ENCODE assay signal across 8 cellular contexts in genomic region chr11:118911880-118912741, GRCh38. TPM values are rescaled to one million over a fixed set of nuclear protein-coding genes. Genes with fewer than 3 reads are reported as not detected.
DNase-seq lines count a peak whose midpoint lies in the region; ATAC-seq and TF ChIP-seq lines count a peak whose summit lies in the region.

No MANE protein-coding gene starts in this region.

- H3K4me3 ChIP-seq in IMR-90 (ENCODE audit: insufficient read depth, low read depth, low read length) (peak overlapping the region; percentile 4; the same call in 1 of the 2 replicates), lower lobe of right lung (peak overlapping the region; percentile 53)

- H4K20me1 ChIP-seq in IMR-90 (ENCODE audit: insufficient read depth, low read length), result peaks cover 33% of the 10 kb centered on the region

- peak overlapping the region; percentile 98 for H3K18ac ChIP-seq in IMR-90 (ENCODE audit: low read depth, low read length)

- H3K27ac Mint-ChIP-seq in activated CD4-positive, alpha-beta T cell treated with anti-CD3 and anti-CD28 coated beads, Interleukin-2, amount 10 ng/mL, durations not matched to agents 24 days and 14 days, result peak overlapping the region; percentile 93
- peak overlapping the region; percentile 50 for H3K27ac Mint-ChIP-seq in dendritic cell treated with granulocyte-macrophage colony-stimulating factor and Interleukin-4, amounts not matched to agents 40 ng/mL and 50 ng/mL, for 4 days

- H3K9ac ChIP-seq in IMR-90 (ENCODE audit: low read depth, low read length), result peak overlapping the region; percentile 79

- peak; percentile 64 for ATAC-seq in IMR-90 (ENCODE audit: low read depth)
- ATAC-seq in lower lobe of right lung, result peak; percentile 55 to 71
- ATAC-seq in HG03354 (IDR thresholded peaks at IDR 0.05; ENCODE audit: poor library complexity, severe bottlenecking, unreplicated experiment), result no peak

- DNase-seq in AG08396 (ENCODE audit: low spot score), result peak; percentile 75
- peak; percentile 93 for DNase-seq in IMR-90
- DNase-seq in activated CD4-positive, alpha-beta T cell treated with anti-CD3 and anti-CD28 coated beads, Interleukin-2, amount 10 ng/mL, durations not matched to agents 24 days and 14 days, result peak; percentile 85
- DNase-seq in lower lobe of right lung, result no peak
- peak; percentile 77 for DNase-seq in stimulated activated CD8-positive, alpha-beta memory T cell treated with anti-CD3 and anti-CD28 coated beads, Interleukin-12 subunit alpha, Interleukin-12 subunit beta, amount 100 ng/mL, for 4 hours (ENCODE audit: low read depth)
- DNase-seq in NCI-H2081 treated with DMSO at 0.1 percent for 48 hours (lab: John Stamatoyannopoulos, UW), result no peak

- peak overlapping the region; percentile 94 for H4K5ac ChIP-seq in IMR-90 (ENCODE audit: low read depth, low read length)

- peak overlapping the region; percentile 100 for H2AK5ac ChIP-seq in IMR-90 (ENCODE audit: low read depth, low read length)

- H3K27me3 ChIP-seq in IMR-90 (ENCODE audit: control insufficient read depth, insufficient read depth, low read length), result no peaks in the 10 kb centered on the region
- no peaks in the 10 kb centered on the region for H3K27me3 ChIP-seq in lower lobe of right lung (ENCODE audit: low read depth)

- H3K9me3 ChIP-seq in IMR-90 (ENCODE audit: control insufficient read depth, insufficient read depth, low read length), result no peaks in the 10 kb centered on the region
- H3K9me3 ChIP-seq in lower lobe of right lung, result no peaks in the 10 kb centered on the region

- peak overlapping the region; percentile 82 for H3K56ac ChIP-seq in IMR-90 (ENCODE audit: extremely low read depth, insufficient read depth, low read length)

- CTCF ChIA-PET in IMR-90 (lab: Yijun Ruan, JAX), result interaction anchor here (0.6 to 0.9 kb wide), 3 partner anchors 14 to 127 kb away, joined by 3 to 4 read pairs (median 3); partner anchors contain the start of gene BCL9L

- H4K8ac ChIP-seq in IMR-90 (ENCODE audit: low read depth in 2 of 2, low read length in 2 of 2), result peak overlapping the region; percentile 89 to 93

- TF ChIP-seq CTCF in IMR-90 (conservative IDR thresholded peaks at IDR 0.05; ENCODE audit: low read depth, low read length) (no peak), lower lobe of right lung (IDR thresholded peaks at IDR 0.05) (no peak)

- 9% methylated on average over 4 of the region's 23 CpGs; no CpG with 5 or more reads in 1 of the 2 experiments for WGBS in IMR-90 (ENCODE audit: extremely low coverage in 2 of 2, insufficient read length in 1 of 2), 2 experiments

- H2AK9ac ChIP-seq in IMR-90 (replicated peaks; ENCODE audit: low read depth, low read length, poor library complexity), result peak overlapping the region; percentile 98

- no TSS peak for BruUV-seq in IMR-90 (replicated peaks; lab: Mats Ljungman, UMichigan)

- peak overlapping the region; percentile 96 for H2BK20ac ChIP-seq in IMR-90 (ENCODE audit: low read depth, low read length)

- peak overlapping the region; percentile 98 for H2BK15ac ChIP-seq in IMR-90 (ENCODE audit: low read depth, low read length)

- H2BK120ac ChIP-seq in IMR-90 (ENCODE audit: low read depth, low read length), result peak overlapping the region; percentile 98

- H3K4ac ChIP-seq in IMR-90 (ENCODE audit: low read depth, low read length), result peak overlapping the region; percentile 100

- H3K23ac ChIP-seq in IMR-90 (ENCODE audit: low read depth, low read length), result peak overlapping the region; percentile 100

- H3K36me3 Mint-ChIP-seq in activated CD4-positive, alpha-beta T cell treated with anti-CD3 and anti-CD28 coated beads, Interleukin-2, amount 10 ng/mL, durations not matched to agents 24 days and 14 days (ENCODE audit: low read depth), result peaks cover 21% of the 10 kb centered on the region
- H3K36me3 Mint-ChIP-seq in dendritic cell treated with granulocyte-macrophage colony-stimulating factor and Interleukin-4, amounts not matched to agents 40 ng/mL and 50 ng/mL, for 4 days (ENCODE audit: low read depth), result peaks cover 14% of the 10 kb centered on the region

- H3K4me3 Mint-ChIP-seq in activated CD4-positive, alpha-beta T cell treated with anti-CD3 and anti-CD28 coated beads, Interleukin-2, amount 10 ng/mL, durations not matched to agents 24 days and 14 days, result peak overlapping the region; percentile 82
- H3K4me3 Mint-ChIP-seq in dendritic cell treated with granulocyte-macrophage colony-stimulating factor and Interleukin-4, amounts not matched to agents 40 ng/mL and 50 ng/mL, for 4 days, result peak overlapping the region; percentile 34

- peak overlapping the region; percentile 80 for H3K4me2 ChIP-seq in IMR-90 (ENCODE audit: low read depth, low read length)

- H3K9me3 Mint-ChIP-seq in activated CD4-positive, alpha-beta T cell treated with anti-CD3 and anti-CD28 coated beads, Interleukin-2, amount 10 ng/mL, durations not matched to agents 24 days and 14 days, result no peaks in the 10 kb centered on the region
- H3K9me3 Mint-ChIP-seq in dendritic cell treated with granulocyte-macrophage colony-stimulating factor and Interleukin-4, amounts not matched to agents 40 ng/mL and 50 ng/mL, for 4 days, result no peaks in the 10 kb centered on the region

- H2BK5ac ChIP-seq in IMR-90 (ENCODE audit: low read depth, low read length, poor library complexity, severe bottlenecking), result peak overlapping the region; percentile 99

- H3K36me3 ChIP-seq in IMR-90 (ENCODE audit: control insufficient read depth, insufficient read depth, low read length) (peaks cover 11% of the 10 kb centered on the region), lower lobe of right lung (peaks cover 12% of the 10 kb centered on the region)

- H3K27ac ChIP-seq in IMR-90 (ENCODE audit: insufficient read depth, low read length) (peak overlapping the region; percentile 98), lower lobe of right lung (peak overlapping the region; percentile 90)

- no peak for TF ChIP-seq POLR2A in IMR-90 (IDR thresholded peaks at IDR 0.05; ENCODE audit: low read depth, low read length)

- in situ Hi-C loops in IMR-90 (cut with MboI; ENCODE audit: low sequenced_read_pairs), result no loop called here

- no peaks in the 10 kb centered on the region for H3K27me3 Mint-ChIP-seq in activated CD4-positive, alpha-beta T cell treated with anti-CD3 and anti-CD28 coated beads, Interleukin-2, amount 10 ng/mL, durations not matched to agents 24 days and 14 days
- peaks cover 28% of the 10 kb centered on the region for H3K27me3 Mint-ChIP-seq in dendritic cell treated with granulocyte-macrophage colony-stimulating factor and Interleukin-4, amounts not matched to agents 40 ng/mL and 50 ng/mL, for 4 days

- peaks cover 72% of the 10 kb centered on the region for H3K4me1 Mint-ChIP-seq in activated CD4-positive, alpha-beta T cell treated with anti-CD3 and anti-CD28 coated beads, Interleukin-2, amount 10 ng/mL, durations not matched to agents 24 days and 14 days
- H3K4me1 Mint-ChIP-seq in dendritic cell treated with granulocyte-macrophage colony-stimulating factor and Interleukin-4, amounts not matched to agents 40 ng/mL and 50 ng/mL, for 4 days (ENCODE audit: low read depth), result peaks cover 78% of the 10 kb centered on the region

- peaks cover 10% of the 10 kb centered on the region; the same call in 1 of the 2 replicates for H3K9me1 ChIP-seq in IMR-90 (ENCODE audit: insufficient read depth, low read length)

- 0 out of 2 replicates have a peak, but pooled peaks have one; percentile 4 for TF ChIP-seq RAD21 in IMR-90 (IDR thresholded peaks at IDR 0.05; ENCODE audit: low read length)

- peak overlapping the region; percentile 94 for H3K14ac ChIP-seq in IMR-90 (replicated peaks; ENCODE audit: low read depth, low read length)

- POLR2A ChIA-PET in IMR-90 (lab: Charles Lee; ENCODE audit: unreplicated experiment), result interaction anchor here (1.0 kb wide), 1 partner anchor 17 kb away, joined by 13 read pairs; no protein-coding TSS in a partner anchor

- peak overlapping the region; percentile 99 for H4K91ac ChIP-seq in IMR-90 (ENCODE audit: insufficient read depth, low read depth, low read length)

- H2AFZ ChIP-seq in IMR-90 (replicated peaks; ENCODE audit: low read length, poor library complexity), result peak overlapping the region; percentile 84

- H3K4me1 ChIP-seq in IMR-90 (ENCODE audit: control insufficient read depth, insufficient read depth, low read length) (peaks cover 68% of the 10 kb centered on the region), lower lobe of right lung (peaks cover 98% of the 10 kb centered on the region)

- dilution Hi-C loops in IMR-90 (cut with HindIII; ENCODE audit: low sequenced_read_pairs, unreplicated experiment), result no loop called here

- peaks cover 13 to 75% of the 10 kb centered on the region in 2 experiments; a peak in 3 of 4 replicates for H3K79me1 ChIP-seq in IMR-90 (ENCODE audit: low read depth in 1 of 2, low read length in 2 of 2)

- intact Hi-C loops in IMR-90 (cut with micrococcal nuclease), result no loop called here
- intact Hi-C loops in activated CD4-positive, alpha-beta T cell treated with anti-CD3 and anti-CD28 coated beads, Interleukin-2, amount 10 ng/mL, durations not matched to agents 24 days and 14 days (cut with micrococcal nuclease), result loop anchor here (1.0 to 5.0 kb wide), 2 partner anchors 16 to 425 kb away; no protein-coding TSS in a partner anchor
- intact Hi-C loops in dendritic cell treated with granulocyte-macrophage colony-stimulating factor and Interleukin-4, amounts not matched to agents 40 ng/mL and 50 ng/mL, for 4 days (cut with micrococcal nuclease), result no loop called here
- intact Hi-C loops in lower lobe of right lung (cut with DNase I), result no loop called here

RNA-seq across cellular contexts. Expression of gene BCL9L, which starts 13.6 kb away (rescaled TPM):
- total RNA-seq in IMR-90 (2012; rRNA removed) (1.7 and 2.3 TPM in 2 replicates), lower lobe of right lung (48.9 TPM)
- polyA plus RNA-seq in IMR-90 (2012; rRNA removed), result 17.0 and 21.5 TPM in 2 replicates
- 11.8 and 20.1 TPM in 2 replicates for polyA plus RNA-seq in IMR-90 (2012; cell fraction: cytosol; rRNA removed)
- 30.5 and 55.8 TPM in 2 replicates for polyA plus RNA-seq in IMR-90 (2012; cell fraction: nucleus; rRNA removed; ENCODE audit: low replicate concordance)
- 25.1 and 28.5 TPM in 2 replicates for total RNA-seq in activated CD4-positive, alpha-beta T cell treated with anti-CD3 and anti-CD28 coated beads, Interleukin-2, amount 10 ng/mL, durations not matched to agents 24 days and 14 days

RNA-seq across cellular contexts. Expression of gene CXCR5, which starts 28.4 kb away (rescaled TPM):
- not detected in 2 replicates for total RNA-seq in IMR-90 (2012; rRNA removed)
- not detected in 2 replicates for polyA plus RNA-seq in IMR-90 (2012; rRNA removed)
- not detected in 2 replicates for polyA plus RNA-seq in IMR-90 (2012; cell fraction: cytosol; rRNA removed)
- 0.02 TPM in 1 of 2 replicates, not detected in the other for polyA plus RNA-seq in IMR-90 (2012; cell fraction: nucleus; rRNA removed; ENCODE audit: low replicate concordance)
- 6.1 and 6.4 TPM in 2 replicates for total RNA-seq in activated CD4-positive, alpha-beta T cell treated with anti-CD3 and anti-CD28 coated beads, Interleukin-2, amount 10 ng/mL, durations not matched to agents 24 days and 14 days
- total RNA-seq in lower lobe of right lung, result 0.09 TPM

RNA-seq across cellular contexts. Expression of gene UPK2, which starts 44.0 kb away (rescaled TPM):
- total RNA-seq in IMR-90 (2012; rRNA removed) (not detected in 2 replicates), lower lobe of right lung (not detected)
- 0.26 and 0.39 TPM in 2 replicates for polyA plus RNA-seq in IMR-90 (2012; rRNA removed)
- polyA plus RNA-seq in IMR-90 (2012; cell fraction: cytosol; rRNA removed), result 0.47 TPM in 1 of 2 replicates, not detected in the other
- 0.24 and 0.25 TPM in 2 replicates for polyA plus RNA-seq in IMR-90 (2012; cell fraction: nucleus; rRNA removed; ENCODE audit: low replicate concordance)
- total RNA-seq in activated CD4-positive, alpha-beta T cell treated with anti-CD3 and anti-CD28 coated beads, Interleukin-2, amount 10 ng/mL, durations not matched to agents 24 days and 14 days, result not detected in 2 replicates

RNA-seq across cellular contexts. Expression of gene FOXR1, which starts 59.5 kb away (rescaled TPM):
- not detected in 2 replicates for total RNA-seq in IMR-90 (2012; rRNA removed)
- not detected in 2 replicates for polyA plus RNA-seq in IMR-90 (2012; rRNA removed)
- not detected in 2 replicates for polyA plus RNA-seq in IMR-90 (2012; cell fraction: cytosol; rRNA removed)
- polyA plus RNA-seq in IMR-90 (2012; cell fraction: nucleus; rRNA removed; ENCODE audit: low replicate concordance), result not detected in 2 replicates
- not detected in 2 replicates for total RNA-seq in activated CD4-positive, alpha-beta T cell treated with anti-CD3 and anti-CD28 coated beads, Interleukin-2, amount 10 ng/mL, durations not matched to agents 24 days and 14 days
- not detected for total RNA-seq in lower lobe of right lung

Comparison
In these comparisons a context has a peak if more than half of its experiments do, and no peak if none do; other contexts are left out.
1. DNase-seq: peak in AG08396 (single experiment), IMR-90 (single experiment), activated CD4-positive, alpha-beta T cell treated with anti-CD3 and anti-CD28 coated beads, Interleukin-2, amount 10 ng/mL, durations not matched to agents 24 days and 14 days (single experiment) and stimulated activated CD8-positive, alpha-beta memory T cell treated with anti-CD3 and anti-CD28 coated beads, Interleukin-12 subunit alpha, Interleukin-12 subunit beta, amount 100 ng/mL, for 4 hours (single experiment); none in lower lobe of right lung (single experiment) and NCI-H2081 treated with DMSO at 0.1 percent for 48 hours (single experiment).